ENCODE assay signal across 13 cellular contexts in the genomic region with DNA sequence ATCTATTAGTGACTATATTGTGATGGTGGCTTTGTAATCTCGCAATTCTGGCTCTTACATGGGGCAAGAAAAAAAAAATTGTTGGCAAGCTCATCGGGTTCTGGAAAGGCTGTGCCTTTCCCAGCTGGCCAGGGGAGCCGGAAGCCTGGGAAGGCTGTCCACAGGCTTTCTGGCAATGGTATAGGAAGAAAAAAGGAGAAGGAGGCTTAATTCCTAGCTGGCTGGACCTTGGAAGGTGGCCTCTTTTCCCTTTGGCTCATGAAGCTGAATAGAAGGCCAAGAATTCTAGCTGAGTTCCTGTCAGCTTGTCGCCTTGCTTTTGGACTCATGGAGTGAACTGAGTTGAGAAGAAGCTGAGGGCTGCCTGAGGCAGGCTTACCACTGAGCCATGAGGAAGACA.
A peak's percentile ranks its signal among the peaks of the same experiment; 100 is the strongest.
DNase-seq lines count a peak whose midpoint lies in the region; ATAC-seq and TF ChIP-seq lines count a peak whose summit lies in the region.
"Had no signal": no experiment of that assay in that cellular context is flagged by ENCODE, and none has a peak within 500 bp of the region (broad histone marks: within the 10 kb centered on the region; RNA-seq: fewer than 3 reads in every experiment).

No MANE protein-coding gene starts in this region.

- DNase-seq in astrocyte of the cerebellum (ENCODE audit: low read depth) (peak; percentile 48), head of caudate nucleus (peak in 22 of 42 donors; percentile 3 to 60 (median 29)), thoracic aorta (ENCODE audit: low spot score) (peak; percentile 47), NCI-H2081 treated with DMSO at 0.1 percent for 48 hours (lab: John Stamatoyannopoulos, UW) (no peak), osteocyte (ENCODE audit: extremely low spot score, unreplicated experiment) (no peak), NCI-H345 (lab: John Stamatoyannopoulos, UW) (no peak)
- DNase-seq: activated effector memory CD4-positive, alpha-beta T cell treated with Interleukin-2 at 50 U/mL for 16 hours; kidney glomerular epithelial cell; PC-9 had no signal

- H3K27ac ChIP-seq in muscle layer of colon (ENCODE audit: low read depth, low read length) (peak overlapping the region; percentile 32), thoracic aorta (peak overlapping the region; percentile 44 to 55)
- H3K27ac ChIP-seq: PC-9 had no signal

- H3K9me3 ChIP-seq in muscle layer of colon (ENCODE audit: low read length) = no peaks in the 10 kb centered on the region
- no peaks in the 10 kb centered on the region for H3K9me3 ChIP-seq in thoracic aorta

- ATAC-seq in thoracic aorta (ENCODE audit: insufficient number of reproducible peaks, low FRiP score, low read depth) (peak; percentile 59), HG02884 (IDR thresholded peaks at IDR 0.05; ENCODE audit: unreplicated experiment) (no peak)

- intact Hi-C loops in head of caudate nucleus (cut with DNase I) = loop anchor here (5.0 kb wide), 1 partner anchor 243 kb away; a partner anchor contains a TSS

- H3K27me3 ChIP-seq in muscle layer of colon (ENCODE audit: control insufficient read depth in 1 of 2, insufficient read depth in 2 of 2, low read length in 2 of 2) (no peaks in the 10 kb centered on the region), thoracic aorta (replicated peaks; ENCODE audit: insufficient read depth) (no peaks in the 10 kb centered on the region)
- H3K27me3 ChIP-seq: tibial nerve had no signal

- H3K27me3 Mint-ChIP-seq in osteocyte (ENCODE audit: unreplicated experiment) = no peaks in the 10 kb centered on the region
- H3K27me3 Mint-ChIP-seq: progenitor cell of endocrine pancreas had no signal

- H3K4me1 ChIP-seq in muscle layer of colon (ENCODE audit: insufficient read depth, low read length) (peaks cover 22% of the 10 kb centered on the region), thoracic aorta (ENCODE audit: control insufficient read depth in 1 of 2, low read depth in 2 of 2) (peaks cover 17 to 46% of the 10 kb centered on the region in 2 donors)

- H3K9ac ChIP-seq in muscle layer of colon (ENCODE audit: low read length) = no peak overlapping the region

- TF ChIP-seq CTCF in astrocyte of the cerebellum (IDR thresholded peaks at IDR 0.05; ENCODE audit: low read depth, low read length, missing control alignments) = no peak
- no peak for TF ChIP-seq CTCF in thoracic aorta (IDR thresholded peaks at IDR 0.05)
- no peak for TF ChIP-seq CTCF in osteocyte (IDR thresholded peaks at IDR 0.05)

- H3K27ac Mint-ChIP-seq in osteocyte (ENCODE audit: unreplicated experiment) = no peak overlapping the region
- H3K27ac Mint-ChIP-seq: progenitor cell of endocrine pancreas had no signal

- no peaks in the 10 kb centered on the region for H3K36me3 Mint-ChIP-seq in osteocyte (ENCODE audit: unreplicated experiment)

- peaks cover 1% of the 10 kb centered on the region for H3K4me1 Mint-ChIP-seq in osteocyte (ENCODE audit: unreplicated experiment)

- in situ Hi-C loops in astrocyte of the cerebellum (cut with HindIII; ENCODE audit: low sequenced_read_pairs) = no loop called here

- H3K4me3 Mint-ChIP-seq in osteocyte (ENCODE audit: unreplicated experiment) = no peak overlapping the region

- H3K36me3 ChIP-seq in muscle layer of colon (ENCODE audit: insufficient read depth, low read length) (no peaks in the 10 kb centered on the region), thoracic aorta (no peaks in the 10 kb centered on the region)
- H3K36me3 ChIP-seq: tibial nerve had no signal

- H3K4me3 ChIP-seq in astrocyte of the cerebellum (ENCODE audit: low read depth, low read length) (no peak overlapping the region), muscle layer of colon (ENCODE audit: low read depth in 1 of 2, low read length in 2 of 2) (no peak overlapping the region), thoracic aorta (peak overlapping the region; percentile 6)
- H3K4me3 ChIP-seq: PC-9, tibial nerve had no signal

- no peaks in the 10 kb centered on the region for H3K9me3 Mint-ChIP-seq in osteocyte (ENCODE audit: unreplicated experiment)

Comparison
In these comparisons a context has a peak if more than half of its experiments do, and no peak if none do; other contexts are left out.
1. DNase-seq: peak in astrocyte of the cerebellum (single experiment), head of caudate nucleus (22 of 42) and thoracic aorta (single experiment); none in NCI-H2081 treated with DMSO at 0.1 percent for 48 hours (single experiment), osteocyte (single experiment) and NCI-H345 (single experiment).